ENCODE assay signal across 13 cellular contexts in the genomic region with DNA sequence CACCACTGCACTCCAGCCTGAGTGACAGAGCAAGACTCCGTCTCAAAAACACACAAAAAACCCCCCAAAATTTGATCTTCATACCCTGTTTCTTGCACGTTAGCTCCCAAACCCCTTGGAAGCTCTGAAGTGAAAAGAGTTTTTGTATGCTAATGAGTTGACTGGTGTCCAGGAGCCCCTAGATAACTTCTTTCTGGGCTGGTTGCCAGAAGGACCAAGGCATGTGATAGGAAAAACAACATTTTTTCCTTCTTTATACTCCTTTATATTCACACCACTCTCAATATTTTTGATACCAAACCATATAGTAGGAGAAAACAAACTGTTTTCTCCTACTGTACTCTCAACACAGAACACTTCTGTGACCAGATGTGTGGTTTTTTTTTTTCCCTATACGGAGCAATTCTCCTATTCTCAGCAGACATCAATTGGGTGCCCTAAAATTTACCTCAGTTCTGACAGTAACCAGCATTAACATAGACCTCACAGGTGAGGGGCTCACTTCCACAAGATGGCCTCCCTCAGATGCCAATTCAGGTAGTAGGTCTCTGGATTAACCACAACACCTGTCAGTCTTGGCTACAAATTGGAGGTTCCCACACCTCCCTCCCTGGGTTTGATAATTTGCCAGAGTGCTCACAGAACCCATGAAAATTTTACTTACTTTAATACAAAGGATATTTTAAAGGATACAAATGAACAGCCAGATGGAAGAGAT. TPM values are rescaled to one million over a fixed set of nuclear protein-coding genes. Genes with fewer than 3 reads are reported as not detected.
DNase-seq lines count a peak whose midpoint lies in the region; ATAC-seq, FAIRE-seq and TF ChIP-seq lines count a peak whose summit lies in the region.
"Had no signal": no experiment of that assay in that cellular context is flagged by ENCODE, and none has a peak within 500 bp of the region (broad histone marks: within the 10 kb centered on the region; RNA-seq: fewer than 3 reads in every experiment).

No MANE protein-coding gene starts in this region.

- H3K27ac ChIP-seq in neural progenitor cell, result no peak overlapping the region
- H3K27ac ChIP-seq in H9 (ENCODE audit: insufficient read length, low read depth, low read length), result no peak overlapping the region

- H4K5ac ChIP-seq in H9 (ENCODE audit: insufficient read length, low read depth, low read length), result no peak overlapping the region

- ATAC-seq in left lobe of liver, result no peak

- no peak overlapping the region for H3K4me2 ChIP-seq in neural progenitor cell
- H3K4me2 ChIP-seq in H9 (ENCODE audit: insufficient read depth, insufficient read length, low read length), result no peak overlapping the region

- no peak overlapping the region for H3K4me3 Mint-ChIP-seq in neural progenitor cell
- H3K4me3 Mint-ChIP-seq in H9, result no peak overlapping the region
- H3K4me3 Mint-ChIP-seq: CD14-positive monocyte, neural crest cell had no signal

- DNase-seq in Daoy (ENCODE audit: low read depth) (peak; percentile 13), OCI-M1 (lab: John Stamatoyannopoulos, UW) (peak; percentile 65), neural progenitor cell (ENCODE audit: low spot score) (no peak), SKM-1 (lab: John Stamatoyannopoulos, UW; ENCODE audit: unreplicated experiment) (no peak), left lobe of liver (ENCODE audit: low spot score) (no peak), H9 (no peak)
- DNase-seq in activated CD8-positive, alpha-beta memory T cell treated with anti-CD3 and anti-CD28 coated beads, Interleukin-2, amount 50 U/mL, for 4 hours, result no peak
- DNase-seq: activated CD8-positive, alpha-beta memory T cell treated with anti-CD3 and anti-CD28 coated beads, Interleukin-2, amount 50 U/mL, for 48 hours; NCI-H1436; stimulated activated naive CD4-positive, alpha-beta T cell treated with Interleukin-2 at 50 U/mL for 16 hours had no signal

- WGBS in H9 (ENCODE audit: extremely low coverage, insufficient read length, low lambda C conversion rate), result no CpG with 5 or more reads among the region's 3 CpGs

- H2AFZ ChIP-seq in neural progenitor cell (replicated peaks) (no peak overlapping the region), H9 (ENCODE audit: low read length) (no peak overlapping the region)

- peak; percentile 4 for FAIRE-seq in endometrium (lab: Jason Lieb, UNC)

- H3K18ac ChIP-seq in H9 (ENCODE audit: insufficient read length, low read depth, low read length), result no peak overlapping the region

- no peaks in the 10 kb centered on the region for H3K9me3 Mint-ChIP-seq in neural progenitor cell
- no peaks in the 10 kb centered on the region for H3K9me3 Mint-ChIP-seq in H9
- H3K9me3 Mint-ChIP-seq: CD14-positive monocyte, neural crest cell had no signal

- no peak overlapping the region for H4K8ac ChIP-seq in H9 (replicated peaks; ENCODE audit: insufficient read length, low read depth, low read length)

- H2BK5ac ChIP-seq in H9 (ENCODE audit: insufficient read length, low read length), result no peak overlapping the region

- H4K20me1 ChIP-seq in neural progenitor cell (ENCODE audit: low read depth) (peaks cover 17% of the 10 kb centered on the region), H9 (ENCODE audit: control insufficient read depth, insufficient read depth, insufficient read length) (no peaks in the 10 kb centered on the region)

- no peaks in the 10 kb centered on the region for H3K4me1 ChIP-seq in neural progenitor cell
- H3K4me1 ChIP-seq in H9 (ENCODE audit: insufficient read depth, low read length), result no peaks in the 10 kb centered on the region

- H3F3A ChIP-seq in neural progenitor cell (ENCODE audit: low read depth), result no peaks in the 10 kb centered on the region

- no peak overlapping the region for H3K14ac ChIP-seq in H9 (ENCODE audit: insufficient read depth, low read length)

- no peak overlapping the region for H2BK20ac ChIP-seq in H9 (ENCODE audit: low read depth, low read length, poor library complexity, severe bottlenecking)

- H3K4me3 ChIP-seq in neural progenitor cell, result no peak overlapping the region

- H3K4ac ChIP-seq in H9 (ENCODE audit: low read depth, low read length), result no peak overlapping the region

- H3K27me3 ChIP-seq in neural progenitor cell (no peaks in the 10 kb centered on the region), H9 (ENCODE audit: insufficient read depth, low read length) (no peaks in the 10 kb centered on the region)

- H3K27me3 Mint-ChIP-seq in neural progenitor cell (ENCODE audit: insufficient read depth, low read depth) (peaks cover 3% of the 10 kb centered on the region), H9 (ENCODE audit: low read depth) (no peaks in the 10 kb centered on the region; the same call in 1 of the 2 replicates)

- no peak for TF ChIP-seq CTCF in neural progenitor cell (IDR thresholded peaks at IDR 0.05)
- no peak for TF ChIP-seq CTCF in H9 (conservative IDR thresholded peaks at IDR 0.05)

- H3K56ac ChIP-seq in H9 (ENCODE audit: insufficient read length, low read depth, low read length), result no peak overlapping the region

- no peaks in the 10 kb centered on the region for H3K79me1 ChIP-seq in H9 (ENCODE audit: insufficient read depth, low read depth, low read length, poor library complexity, severe bottlenecking)

- H2BK12ac ChIP-seq in H9 (ENCODE audit: insufficient read length, low read depth, low read length), result no peak overlapping the region

- H2BK120ac ChIP-seq in H9 (ENCODE audit: low read depth, low read length, poor library complexity, severe bottlenecking), result no peak overlapping the region

- H3K79me2 ChIP-seq in neural progenitor cell (ENCODE audit: low read depth) (peaks cover 59% of the 10 kb centered on the region), H9 (ENCODE audit: insufficient read depth, low read length) (no peaks in the 10 kb centered on the region)

- no peak overlapping the region for H3K9ac ChIP-seq in neural progenitor cell
- H3K9ac ChIP-seq in H9 (ENCODE audit: extremely low read depth, insufficient read length, low read length), result no peak overlapping the region

- H3K36me3 Mint-ChIP-seq in neural progenitor cell (peaks cover 10% of the 10 kb centered on the region), H9 (ENCODE audit: insufficient read depth in 1 of 3, low read depth in 3 of 3) (peaks cover 0 to 5% (median 5%) of the 10 kb centered on the region in 3 experiments; a peak in 1 of 7 replicates)

- no peak overlapping the region for H2BK15ac ChIP-seq in H9 (ENCODE audit: low read depth, low read length)

- H3K23me2 ChIP-seq in H9 (ENCODE audit: insufficient read length, low read depth, low read length, poor library complexity, severe bottlenecking), result no peaks in the 10 kb centered on the region

- H3K27ac Mint-ChIP-seq in neural progenitor cell (peak overlapping the region; percentile 42), H9 (no peak overlapping the region)

- H3K36me3 ChIP-seq in neural progenitor cell, result no peaks in the 10 kb centered on the region

- no peak overlapping the region for H2AK5ac ChIP-seq in H9 (ENCODE audit: insufficient read length, low read length)

- H3K9me3 ChIP-seq in neural progenitor cell (ENCODE audit: low read depth) (no peaks in the 10 kb centered on the region), H9 (ENCODE audit: control insufficient read depth, low read depth, low read length) (no peaks in the 10 kb centered on the region)

- no peak overlapping the region for H4K91ac ChIP-seq in H9 (ENCODE audit: insufficient read length, low read depth, low read length)

- H3T11ph ChIP-seq in H9 (ENCODE audit: low read length), result no peak overlapping the region

- H3K4me1 Mint-ChIP-seq in neural progenitor cell (peaks cover 9% of the 10 kb centered on the region), H9 (peaks cover 14 to 16% of the 10 kb centered on the region in 2 experiments)
- H3K4me1 Mint-ChIP-seq: CD14-positive monocyte, neural crest cell had no signal

- no peak overlapping the region for H3K23ac ChIP-seq in H9 (ENCODE audit: insufficient read length, low read depth, low read length)

RNA-seq across cellular contexts. Expression of a gene that starts 25.5 kb away (rescaled TPM):
- total RNA-seq in Daoy (2014; rRNA removed; shearing (Covaris generic)), result 14.2 and 16.2 TPM in 2 replicates
- 36.3 and 39.5 TPM in 2 replicates for total RNA-seq in neural progenitor cell (ENCODE audit: low replicate concordance)
- 35.5 TPM for total RNA-seq in left lobe of liver
- 20.6 and 21.2 TPM in 2 replicates for total RNA-seq in H9 (2021)

RNA-seq across cellular contexts. Expression of a gene that starts 53.6 kb away (rescaled TPM):
- 11.9 and 12.6 TPM in 2 replicates for total RNA-seq in Daoy (2014; rRNA removed; shearing (Covaris generic))
- 10.9 and 13.0 TPM in 2 replicates for total RNA-seq in neural progenitor cell (ENCODE audit: low replicate concordance)
- total RNA-seq in left lobe of liver, result 16.9 TPM
- 69.1 and 70.3 TPM in 2 replicates for total RNA-seq in H9 (2021)

Comparison
In these comparisons a context has a peak if more than half of its experiments do, and no peak if none do; other contexts are left out.
1. DNase-seq: peak in Daoy (single experiment) and OCI-M1 (single experiment); none in neural progenitor cell (single experiment), SKM-1 (single experiment), left lobe of liver (single experiment), activated CD8-positive, alpha-beta memory T cell treated with anti-CD3 and anti-CD28 coated beads, Interleukin-2, amount 50 U/mL, for 4 hours (single experiment) and H9 (single experiment).